ENCODE assay signal across 24 cellular contexts in the genomic region with DNA sequence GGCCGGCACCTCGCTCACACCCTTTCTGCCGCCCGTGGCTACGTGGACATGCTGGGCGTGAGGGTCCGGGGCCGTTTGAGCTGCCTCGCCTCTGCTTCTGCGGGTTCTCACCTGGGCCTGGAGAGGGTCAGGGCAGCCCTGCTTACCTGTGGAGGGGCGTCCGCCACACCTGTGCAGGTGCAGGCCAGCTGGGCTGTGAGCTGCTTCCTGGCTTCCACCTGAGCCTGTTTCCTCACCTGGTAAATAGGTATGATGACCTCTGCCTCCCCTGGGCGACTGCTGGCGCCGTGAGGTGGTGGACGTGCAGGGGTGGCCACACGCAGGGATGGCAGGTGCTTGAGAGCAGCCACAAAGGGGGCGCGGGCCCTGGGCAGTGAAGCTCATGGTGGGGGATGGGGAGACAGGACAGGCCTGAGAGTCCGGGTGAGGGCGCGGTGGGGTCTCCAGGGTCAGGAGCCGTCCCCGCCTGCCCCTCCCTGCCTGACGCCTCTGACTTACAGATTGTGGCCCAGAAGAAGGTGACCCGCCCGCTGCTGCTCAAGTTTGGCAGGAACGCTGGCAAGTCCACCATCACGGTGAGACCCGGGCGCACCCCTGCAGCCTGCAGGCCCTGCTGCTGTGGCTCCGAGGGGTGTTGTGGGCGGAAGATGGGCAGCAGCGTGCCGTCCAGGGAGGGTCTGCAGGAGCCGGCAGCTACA. TPM values are rescaled to one million over a fixed set of nuclear protein-coding genes. Genes with fewer than 3 reads are reported as not detected.
"Had no signal": no experiment of that assay in that cellular context is flagged by ENCODE, and none has a peak within 500 bp of the region (broad histone marks: within the 10 kb centered on the region; RNA-seq: fewer than 3 reads in every experiment).

No MANE protein-coding gene starts in this region.

- H3K4me3 ChIP-seq: body of pancreas, heart right ventricle, lung, ovary, prostate gland, suprapubic skin, tibial nerve had no signal

- H3K4me1 ChIP-seq: tibial nerve had no signal

- H3K27ac ChIP-seq: heart right ventricle, ovary, suprapubic skin had no signal

- H3K27me3 ChIP-seq: body of pancreas, heart right ventricle, ovary, suprapubic skin, tibial nerve had no signal

- H3K36me3 ChIP-seq: heart right ventricle, ovary, prostate gland, suprapubic skin, tibial nerve had no signal

- DNase-seq: activated CD4-positive, alpha-beta T cell treated with anti-CD3 and anti-CD28 coated beads, Interleukin-2, amount 10 ng/mL, durations not matched to agents 7 days and 5 days; activated CD4-positive, CD25-positive, alpha-beta regulatory T cell treated with anti-CD3 and anti-CD28 coated beads, Interleukin-2, amount 50 U/mL, for 72 hours; activated CD8-positive, alpha-beta memory T cell treated with anti-CD3 and anti-CD28 coated beads, Interleukin-2, amount 10 ng/mL, durations not matched to agents 7 days and 5 days; activated CD8-positive, alpha-beta T cell treated with anti-CD3 and anti-CD28 coated beads for 36 hours; activated effector memory CD4-positive, alpha-beta T cell treated with anti-CD3 and anti-CD28 coated beads, Interleukin-2, amount 50 U/mL, for 16 hours; activated naive CD4-positive, alpha-beta T cell treated with anti-CD3 and anti-CD28 coated beads, Interleukin-2, amount 10 ng/mL, durations not matched to agents 7 days and 5 days; activated naive CD8-positive, alpha-beta T cell treated with anti-CD3 and anti-CD28 coated beads, Interleukin-2, amount 50 U/mL, for 24 hours; activated T-cell treated with anti-CD3 and anti-CD28 coated beads for 4 hours; body of pancreas; heart right ventricle; natural killer cell; ovary; small intestine; stimulated activated CD4-positive, alpha-beta T cell treated with anti-CD3 and anti-CD28 coated beads, Interleukin-2, amount 100 ng/mL, for 24 hours; stimulated activated naive CD8-positive, alpha-beta T cell treated with anti-CD3 and anti-CD28 coated beads, Interleukin-15, amount 100 ng/mL, for 72 hours; T-helper 2 cell had no signal

- ATAC-seq: activated CD8-positive, alpha-beta memory T cell treated with anti-CD3 and anti-CD28 coated beads, Interleukin-2, amount 10 ng/mL, durations not matched to agents 7 days and 5 days; activated CD8-positive, alpha-beta T cell treated with anti-CD3 and anti-CD28 coated beads for 36 hours; activated naive CD8-positive, alpha-beta T cell treated with anti-CD3 and anti-CD28 coated beads, Interleukin-2, amount 50 U/mL, for 24 hours; body of pancreas; natural killer cell; stimulated activated naive CD8-positive, alpha-beta T cell treated with anti-CD3 and anti-CD28 coated beads, Interleukin-15, amount 100 ng/mL, for 72 hours had no signal

- H3K9me3 ChIP-seq: body of pancreas, heart right ventricle, ovary, prostate gland, suprapubic skin, tibial nerve had no signal

- FAIRE-seq: keratinocyte, small intestine had no signal

RNA-seq across cellular contexts. Expression of a gene that starts 7.8 kb away (rescaled TPM):
- total RNA-seq: cardiac septum, urinary bladder had no signal

RNA-seq across cellular contexts. Expression of a gene that starts 30.1 kb away (rescaled TPM):
- total RNA-seq: activated CD4-positive, alpha-beta T cell treated with anti-CD3 and anti-CD28 coated beads, Interleukin-2, amount 10 ng/mL, durations not matched to agents 7 days and 5 days; activated CD8-positive, alpha-beta memory T cell treated with anti-CD3 and anti-CD28 coated beads, Interleukin-2, amount 10 ng/mL, durations not matched to agents 7 days and 5 days; activated CD8-positive, alpha-beta T cell treated with anti-CD3 and anti-CD28 coated beads for 36 hours; cardiac septum; chondrocyte; heart right ventricle; natural killer cell had no signal
